2 cellular contexts compared by ENCODE assay signal in the genomic region with DNA sequence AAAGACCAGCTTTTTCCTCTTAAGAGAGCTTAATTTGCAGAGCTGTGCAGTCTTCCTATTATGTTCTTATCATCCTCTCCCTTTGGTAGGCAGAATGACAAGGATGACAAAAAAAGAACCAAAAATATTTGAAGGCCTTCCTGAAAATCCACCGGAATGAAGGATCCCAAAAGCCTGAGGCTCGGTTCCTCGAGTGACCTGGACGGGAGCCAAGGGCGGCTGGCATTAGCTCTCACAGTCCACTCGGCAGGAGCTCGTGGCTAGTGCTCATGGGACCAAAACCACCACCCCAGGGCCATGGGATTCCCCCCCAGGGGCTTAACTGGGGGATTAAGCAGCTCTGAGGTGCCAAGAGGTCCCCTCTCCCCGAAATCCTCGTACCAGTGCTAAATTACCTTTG.
TF ChIP-seq lines count a peak whose summit lies in the region.

No MANE protein-coding gene starts in this region.

TF ChIP-seq in GM23338, 12 proteins besides CTCF, POLR2A, EP300 and RAD21 (continued from another document):
- TF ChIP-seq, protein P1, sequence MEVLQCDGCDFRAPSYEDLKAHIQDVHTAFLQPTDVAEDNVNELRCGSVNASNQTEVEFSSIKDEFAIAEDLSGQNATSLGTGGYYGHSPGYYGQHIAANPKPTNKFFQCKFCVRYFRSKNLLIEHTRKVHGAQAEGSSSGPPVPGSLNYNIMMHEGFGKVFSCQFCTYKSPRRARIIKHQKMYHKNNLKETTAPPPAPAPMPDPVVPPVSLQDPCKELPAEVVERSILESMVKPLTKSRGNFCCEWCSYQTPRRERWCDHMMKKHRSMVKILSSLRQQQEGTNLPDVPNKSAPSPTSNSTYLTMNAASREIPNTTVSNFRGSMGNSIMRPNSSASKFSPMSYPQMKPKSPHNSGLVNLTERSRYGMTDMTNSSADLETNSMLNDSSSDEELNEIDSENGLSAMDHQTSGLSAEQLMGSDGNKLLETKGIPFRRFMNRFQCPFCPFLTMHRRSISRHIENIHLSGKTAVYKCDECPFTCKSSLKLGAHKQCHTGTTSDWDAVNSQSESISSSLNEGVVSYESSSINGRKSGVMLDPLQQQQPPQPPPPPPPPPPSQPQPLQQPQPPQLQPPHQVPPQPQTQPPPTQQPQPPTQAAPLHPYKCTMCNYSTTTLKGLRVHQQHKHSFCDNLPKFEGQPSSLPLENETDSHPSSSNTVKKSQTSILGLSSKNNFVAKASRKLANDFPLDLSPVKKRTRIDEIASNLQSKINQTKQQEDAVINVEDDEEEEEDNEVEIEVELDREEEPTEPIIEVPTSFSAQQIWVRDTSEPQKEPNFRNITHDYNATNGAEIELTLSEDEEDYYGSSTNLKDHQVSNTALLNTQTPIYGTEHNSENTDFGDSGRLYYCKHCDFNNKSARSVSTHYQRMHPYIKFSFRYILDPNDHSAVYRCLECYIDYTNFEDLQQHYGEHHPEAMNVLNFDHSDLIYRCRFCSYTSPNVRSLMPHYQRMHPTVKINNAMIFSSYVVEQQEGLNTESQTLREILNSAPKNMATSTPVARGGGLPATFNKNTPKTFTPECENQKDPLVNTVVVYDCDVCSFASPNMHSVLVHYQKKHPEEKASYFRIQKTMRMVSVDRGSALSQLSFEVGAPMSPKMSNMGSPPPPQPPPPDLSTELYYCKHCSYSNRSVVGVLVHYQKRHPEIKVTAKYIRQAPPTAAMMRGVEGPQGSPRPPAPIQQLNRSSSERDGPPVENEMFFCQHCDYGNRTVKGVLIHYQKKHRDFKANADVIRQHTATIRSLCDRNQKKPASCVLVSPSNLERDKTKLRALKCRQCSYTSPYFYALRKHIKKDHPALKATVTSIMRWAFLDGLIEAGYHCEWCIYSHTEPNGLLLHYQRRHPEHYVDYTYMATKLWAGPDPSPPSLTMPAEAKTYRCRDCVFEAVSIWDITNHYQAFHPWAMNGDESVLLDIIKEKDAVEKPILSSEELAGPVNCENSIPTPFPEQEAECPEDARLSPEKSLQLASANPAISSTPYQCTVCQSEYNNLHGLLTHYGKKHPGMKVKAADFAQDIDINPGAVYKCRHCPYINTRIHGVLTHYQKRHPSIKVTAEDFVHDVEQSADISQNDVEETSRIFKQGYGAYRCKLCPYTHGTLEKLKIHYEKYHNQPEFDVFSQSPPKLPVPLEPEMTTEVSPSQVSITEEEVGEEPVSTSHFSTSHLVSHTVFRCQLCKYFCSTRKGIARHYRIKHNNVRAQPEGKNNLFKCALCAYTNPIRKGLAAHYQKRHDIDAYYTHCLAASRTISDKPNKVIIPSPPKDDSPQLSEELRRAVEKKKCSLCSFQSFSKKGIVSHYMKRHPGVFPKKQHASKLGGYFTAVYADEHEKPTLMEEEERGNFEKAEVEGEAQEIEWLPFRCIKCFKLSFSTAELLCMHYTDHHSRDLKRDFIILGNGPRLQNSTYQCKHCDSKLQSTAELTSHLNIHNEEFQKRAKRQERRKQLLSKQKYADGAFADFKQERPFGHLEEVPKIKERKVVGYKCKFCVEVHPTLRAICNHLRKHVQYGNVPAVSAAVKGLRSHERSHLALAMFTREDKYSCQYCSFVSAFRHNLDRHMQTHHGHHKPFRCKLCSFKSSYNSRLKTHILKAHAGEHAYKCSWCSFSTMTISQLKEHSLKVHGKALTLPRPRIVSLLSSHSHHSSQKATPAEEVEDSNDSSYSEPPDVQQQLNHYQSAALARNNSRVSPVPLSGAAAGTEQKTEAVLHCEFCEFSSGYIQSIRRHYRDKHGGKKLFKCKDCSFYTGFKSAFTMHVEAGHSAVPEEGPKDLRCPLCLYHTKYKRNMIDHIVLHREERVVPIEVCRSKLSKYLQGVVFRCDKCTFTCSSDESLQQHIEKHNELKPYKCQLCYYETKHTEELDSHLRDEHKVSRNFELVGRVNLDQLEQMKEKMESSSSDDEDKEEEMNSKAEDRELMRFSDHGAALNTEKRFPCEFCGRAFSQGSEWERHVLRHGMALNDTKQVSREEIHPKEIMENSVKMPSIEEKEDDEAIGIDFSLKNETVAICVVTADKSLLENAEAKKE (CRISPR knock-in tag; IDR thresholded peaks at IDR 0.05): no peak
- no peak for TF ChIP-seq ZNF114 (CRISPR knock-in tag; IDR thresholded peaks at IDR 0.05)
- TF ChIP-seq, protein P2, sequence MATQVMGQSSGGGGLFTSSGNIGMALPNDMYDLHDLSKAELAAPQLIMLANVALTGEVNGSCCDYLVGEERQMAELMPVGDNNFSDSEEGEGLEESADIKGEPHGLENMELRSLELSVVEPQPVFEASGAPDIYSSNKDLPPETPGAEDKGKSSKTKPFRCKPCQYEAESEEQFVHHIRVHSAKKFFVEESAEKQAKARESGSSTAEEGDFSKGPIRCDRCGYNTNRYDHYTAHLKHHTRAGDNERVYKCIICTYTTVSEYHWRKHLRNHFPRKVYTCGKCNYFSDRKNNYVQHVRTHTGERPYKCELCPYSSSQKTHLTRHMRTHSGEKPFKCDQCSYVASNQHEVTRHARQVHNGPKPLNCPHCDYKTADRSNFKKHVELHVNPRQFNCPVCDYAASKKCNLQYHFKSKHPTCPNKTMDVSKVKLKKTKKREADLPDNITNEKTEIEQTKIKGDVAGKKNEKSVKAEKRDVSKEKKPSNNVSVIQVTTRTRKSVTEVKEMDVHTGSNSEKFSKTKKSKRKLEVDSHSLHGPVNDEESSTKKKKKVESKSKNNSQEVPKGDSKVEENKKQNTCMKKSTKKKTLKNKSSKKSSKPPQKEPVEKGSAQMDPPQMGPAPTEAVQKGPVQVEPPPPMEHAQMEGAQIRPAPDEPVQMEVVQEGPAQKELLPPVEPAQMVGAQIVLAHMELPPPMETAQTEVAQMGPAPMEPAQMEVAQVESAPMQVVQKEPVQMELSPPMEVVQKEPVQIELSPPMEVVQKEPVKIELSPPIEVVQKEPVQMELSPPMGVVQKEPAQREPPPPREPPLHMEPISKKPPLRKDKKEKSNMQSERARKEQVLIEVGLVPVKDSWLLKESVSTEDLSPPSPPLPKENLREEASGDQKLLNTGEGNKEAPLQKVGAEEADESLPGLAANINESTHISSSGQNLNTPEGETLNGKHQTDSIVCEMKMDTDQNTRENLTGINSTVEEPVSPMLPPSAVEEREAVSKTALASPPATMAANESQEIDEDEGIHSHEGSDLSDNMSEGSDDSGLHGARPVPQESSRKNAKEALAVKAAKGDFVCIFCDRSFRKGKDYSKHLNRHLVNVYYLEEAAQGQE (IDR thresholded peaks at IDR 0.05; ENCODE audit: unreplicated experiment): no peak
- TF ChIP-seq STAT1 (IDR thresholded peaks at IDR 0.05; ENCODE audit: unreplicated experiment): no peak
- TF ChIP-seq JUNB (IDR thresholded peaks at IDR 0.05; ENCODE audit: unreplicated experiment): no peak
- no peak for TF ChIP-seq ZNF331 (CRISPR knock-in tag; IDR thresholded peaks at IDR 0.05; ENCODE audit: low read depth)

TF ChIP-seq in SK-N-SH, 30 proteins besides CTCF, POLR2A, EP300 and RAD21 (continued from another document):
- TF ChIP-seq, protein P2 (IDR thresholded peaks at IDR 0.05; ENCODE audit: low read depth, low read length): no peak
- TF ChIP-seq, protein P3, sequence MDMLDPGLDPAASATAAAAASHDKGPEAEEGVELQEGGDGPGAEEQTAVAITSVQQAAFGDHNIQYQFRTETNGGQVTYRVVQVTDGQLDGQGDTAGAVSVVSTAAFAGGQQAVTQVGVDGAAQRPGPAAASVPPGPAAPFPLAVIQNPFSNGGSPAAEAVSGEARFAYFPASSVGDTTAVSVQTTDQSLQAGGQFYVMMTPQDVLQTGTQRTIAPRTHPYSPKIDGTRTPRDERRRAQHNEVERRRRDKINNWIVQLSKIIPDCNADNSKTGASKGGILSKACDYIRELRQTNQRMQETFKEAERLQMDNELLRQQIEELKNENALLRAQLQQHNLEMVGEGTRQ (IDR thresholded peaks at IDR 0.05; ENCODE audit: borderline replicate concordance, low read depth, low read length): no peak
